In the genomic region with DNA sequence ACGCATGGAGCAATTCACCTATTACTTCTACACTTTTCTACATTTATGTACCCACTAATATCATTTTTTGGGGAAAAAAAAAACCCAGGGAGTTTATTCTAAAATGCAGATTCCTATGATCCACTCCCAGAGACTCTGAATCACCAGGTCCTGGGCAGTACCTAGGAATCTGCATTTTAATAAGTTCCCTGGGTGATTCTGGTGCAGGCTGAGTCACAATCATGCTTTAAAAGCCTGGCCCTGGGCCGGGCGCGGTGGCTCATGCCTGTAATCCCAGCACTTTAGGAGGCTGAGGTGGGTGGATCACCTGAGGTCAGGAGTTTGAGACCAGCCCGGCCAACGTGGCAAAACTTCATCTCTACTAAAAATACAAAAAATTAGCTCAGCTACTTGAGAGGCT, we compare ENCODE assay signal across 31 cellular contexts. TPM values are rescaled to one million over a fixed set of nuclear protein-coding genes. Genes with fewer than 3 reads are reported as not detected.
"Had no signal": no experiment of that assay in that cellular context is flagged by ENCODE, and none has a peak within 500 bp of the region (broad histone marks: within the 10 kb centered on the region; RNA-seq: fewer than 3 reads in every experiment).

No MANE protein-coding gene starts in this region.

- H3K4me1 ChIP-seq: esophagus muscularis mucosa, gastrocnemius medialis, heart right ventricle had no signal

- H3K27ac ChIP-seq: brain microvascular endothelial cell, coronary artery, esophagus muscularis mucosa, foreskin keratinocyte, gastrocnemius medialis, heart right ventricle had no signal

- H3K27ac Mint-ChIP-seq: activated CD4-positive, alpha-beta memory T cell treated with anti-CD3 and anti-CD28 coated beads, Interleukin-2, amount 10 ng/mL, durations not matched to agents 7 days and 5 days; activated CD4-positive, alpha-beta T cell treated with anti-CD3 and anti-CD28 coated beads, Interleukin-2, amount 10 ng/mL, durations not matched to agents 7 days and 5 days; activated naive CD8-positive, alpha-beta T cell treated with anti-CD3 and anti-CD28 coated beads, Interleukin-2, amount 10 ng/mL, durations not matched to agents 7 days and 5 days; activated T-cell treated with anti-CD3 and anti-CD28 coated beads, Interleukin-2, amount 50 U/mL, for 24 hours; activated T-cell treated with anti-CD3 and anti-CD28 coated beads, Interleukin-2, amount 50 U/mL, for 72 hours; effector memory CD8-positive, alpha-beta T cell; WTC11 had no signal

- H3K4me1 Mint-ChIP-seq: activated CD4-positive, alpha-beta memory T cell treated with anti-CD3 and anti-CD28 coated beads, Interleukin-2, amount 10 ng/mL, durations not matched to agents 7 days and 5 days; activated CD4-positive, alpha-beta T cell treated with anti-CD3 and anti-CD28 coated beads, Interleukin-2, amount 10 ng/mL, durations not matched to agents 7 days and 5 days; activated naive CD8-positive, alpha-beta T cell treated with anti-CD3 and anti-CD28 coated beads, Interleukin-2, amount 10 ng/mL, durations not matched to agents 7 days and 5 days had no signal

- H3K36me3 ChIP-seq: brain microvascular endothelial cell, esophagus muscularis mucosa, gastrocnemius medialis, heart right ventricle had no signal

- H3K9me3 ChIP-seq: esophagus muscularis mucosa, gastrocnemius medialis, heart right ventricle had no signal

- H3K36me3 Mint-ChIP-seq: activated naive CD4-positive, alpha-beta T cell treated with anti-CD3 and anti-CD28 coated beads, Interleukin-2, amount 50 U/mL, for 72 hours; activated naive CD8-positive, alpha-beta T cell treated with anti-CD3 and anti-CD28 coated beads, Interleukin-2, amount 10 ng/mL, durations not matched to agents 7 days and 5 days; WTC11 had no signal

- FAIRE-seq: astrocyte had no signal

- H3K4me3 Mint-ChIP-seq: activated CD4-positive, alpha-beta memory T cell treated with anti-CD3 and anti-CD28 coated beads, Interleukin-2, amount 10 ng/mL, durations not matched to agents 7 days and 5 days; activated CD4-positive, alpha-beta T cell treated with anti-CD3 and anti-CD28 coated beads, Interleukin-2, amount 10 ng/mL, durations not matched to agents 7 days and 5 days; activated naive CD8-positive, alpha-beta T cell treated with anti-CD3 and anti-CD28 coated beads, Interleukin-2, amount 10 ng/mL, durations not matched to agents 7 days and 5 days; activated T-cell treated with anti-CD3 and anti-CD28 coated beads, Interleukin-2, amount 50 U/mL, for 24 hours; activated T-cell treated with anti-CD3 and anti-CD28 coated beads, Interleukin-2, amount 50 U/mL, for 72 hours; central memory CD8-positive, alpha-beta T cell; effector memory CD8-positive, alpha-beta T cell; WTC11 had no signal

- H3K9me3 Mint-ChIP-seq: activated CD4-positive, alpha-beta memory T cell treated with anti-CD3 and anti-CD28 coated beads, Interleukin-2, amount 10 ng/mL, durations not matched to agents 7 days and 5 days; activated CD4-positive, alpha-beta T cell treated with anti-CD3 and anti-CD28 coated beads, Interleukin-2, amount 10 ng/mL, durations not matched to agents 7 days and 5 days; activated naive CD4-positive, alpha-beta T cell treated with anti-CD3 and anti-CD28 coated beads, Interleukin-2, amount 50 U/mL, for 72 hours; activated naive CD8-positive, alpha-beta T cell treated with anti-CD3 and anti-CD28 coated beads, Interleukin-2, amount 10 ng/mL, durations not matched to agents 7 days and 5 days; activated T-cell treated with anti-CD3 and anti-CD28 coated beads, Interleukin-2, amount 50 U/mL, for 24 hours; activated T-cell treated with anti-CD3 and anti-CD28 coated beads, Interleukin-2, amount 50 U/mL, for 72 hours; central memory CD8-positive, alpha-beta T cell; effector memory CD8-positive, alpha-beta T cell; WTC11 had no signal

- H3K4me3 ChIP-seq: coronary artery, esophagus muscularis mucosa, gastrocnemius medialis, heart right ventricle had no signal

- DNase-seq: activated CD4-positive, alpha-beta memory T cell treated with anti-CD3 and anti-CD28 coated beads, Interleukin-2, amount 10 ng/mL, durations not matched to agents 7 days and 5 days; activated CD4-positive, alpha-beta T cell treated with anti-CD3 and anti-CD28 coated beads for 1 hour; activated CD4-positive, alpha-beta T cell treated with anti-CD3 and anti-CD28 coated beads for 4 hours; activated CD4-positive, alpha-beta T cell treated with anti-CD3 and anti-CD28 coated beads, Interleukin-2, amount 10 ng/mL, durations not matched to agents 7 days and 5 days; activated CD4-positive, alpha-beta T cell treated with anti-CD3 and anti-CD28 coated beads, Interleukin-2, amount 50 U/mL, for 4 hours; activated CD8-positive, alpha-beta memory T cell treated with anti-CD3 and anti-CD28 coated beads, Interleukin-2, amount 50 U/mL, for 48 hours; activated gamma-delta T cell treated with Interleukin-2 at 50 U/mL for 16 hours; activated naive CD4-positive, alpha-beta T cell treated with Interleukin-2 at 50 U/mL for 16 hours; activated naive CD8-positive, alpha-beta T cell treated with anti-CD3 and anti-CD28 coated beads, Interleukin-2, amount 10 ng/mL, durations not matched to agents 7 days and 5 days; activated T-cell treated with anti-CD3 and anti-CD28 coated beads for 4 hours; activated T-cell treated with anti-CD3 and anti-CD28 coated beads, Interleukin-2, amount 50 U/mL, for 24 hours; activated T-cell treated with anti-CD3 and anti-CD28 coated beads, Interleukin-2, amount 50 U/mL, for 72 hours; brain microvascular endothelial cell; dermis blood vessel endothelial cell; effector CD4-positive, alpha-beta T cell; effector memory CD8-positive, alpha-beta T cell; erythroblast; foreskin keratinocyte; gastrocnemius medialis; heart right ventricle; T-helper 2 cell had no signal

- ATAC-seq: activated naive CD4-positive, alpha-beta T cell treated with anti-CD3 and anti-CD28 coated beads, Interleukin-2, amount 50 U/mL, for 72 hours; activated T-cell treated with anti-CD3 and anti-CD28 coated beads, Interleukin-2, amount 50 U/mL, for 72 hours; effector memory CD8-positive, alpha-beta T cell; gastrocnemius medialis; heart right ventricle; WTC11 had no signal

- H3K27me3 ChIP-seq: brain microvascular endothelial cell, gastrocnemius medialis had no signal

RNA-seq across cellular contexts. Expression of a gene that starts 43.3 kb away (rescaled TPM):
- total RNA-seq: activated CD4-positive, alpha-beta memory T cell treated with anti-CD3 and anti-CD28 coated beads, Interleukin-2, amount 10 ng/mL, durations not matched to agents 7 days and 5 days; activated CD4-positive, alpha-beta T cell treated with anti-CD3 and anti-CD28 coated beads, Interleukin-2, amount 10 ng/mL, durations not matched to agents 7 days and 5 days; activated naive CD4-positive, alpha-beta T cell treated with anti-CD3 and anti-CD28 coated beads, Interleukin-2, amount 50 U/mL, for 72 hours; activated naive CD8-positive, alpha-beta T cell treated with anti-CD3 and anti-CD28 coated beads, Interleukin-2, amount 10 ng/mL, durations not matched to agents 7 days and 5 days; activated T-cell treated with anti-CD3 and anti-CD28 coated beads, Interleukin-2, amount 50 U/mL, for 72 hours; astrocyte; bronchial epithelial cell; cardiac septum; cerebellum; dermis blood vessel endothelial cell; esophagus muscularis mucosa; foreskin keratinocyte; gastrocnemius medialis; heart right ventricle; T-helper 1 cell treated with Interleukin-12 subunit alpha and Interleukin-12 subunit beta and Interleukin-4 antibody, amounts not matched to agents 30 ng/mL and 1 ng/mL, for 36 hours; WTC11 had no signal
- polyA plus RNA-seq: foreskin keratinocyte, heart right ventricle had no signal
